Comparison of ENCODE assay signal across 1 cellular context in the genomic region with DNA sequence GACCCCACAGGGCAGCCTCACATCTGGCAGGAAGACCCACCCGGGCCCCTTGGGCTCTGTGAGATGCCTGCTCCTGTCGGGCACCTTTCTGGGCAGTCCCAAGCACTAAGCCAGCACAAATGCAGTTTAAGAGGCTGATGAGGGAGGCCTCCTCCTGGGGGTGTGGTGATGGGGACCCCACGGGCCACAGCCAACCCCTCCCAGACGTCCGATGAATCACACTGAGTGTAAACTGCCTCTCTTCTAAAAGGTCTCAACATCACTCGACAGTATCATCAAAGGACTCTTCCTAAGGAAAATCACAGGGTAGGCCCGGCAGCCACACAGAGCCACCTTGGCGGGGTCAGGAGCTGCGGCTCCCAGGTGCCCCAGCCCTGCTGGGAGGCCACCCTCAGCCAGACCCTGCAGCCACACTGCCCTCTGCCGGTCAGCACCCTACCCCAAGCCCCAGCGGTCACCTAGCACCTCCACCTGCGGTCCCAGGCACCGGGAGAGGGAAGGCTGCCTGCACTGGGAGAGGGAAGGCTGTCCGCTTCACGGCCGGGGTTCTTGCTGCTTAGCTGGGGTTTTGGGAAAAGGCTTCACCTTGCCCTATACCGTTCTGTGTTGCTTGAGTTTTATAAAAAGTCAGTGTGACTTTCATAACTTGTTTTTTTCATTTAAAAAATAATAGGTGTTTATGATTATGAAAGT.
TF ChIP-seq lines count a peak whose summit lies in the region.

No MANE protein-coding gene starts in this region.

TF ChIP-seq in GM12878, 131 proteins besides CTCF, POLR2A, EP300 and RAD21:
- TF ChIP-seq HCFC1 (IDR thresholded peaks at IDR 0.05; ENCODE audit: low read length) (no peak), SMC3 (IDR thresholded peaks at IDR 0.05; ENCODE audit: borderline replicate concordance, low read length) (peak; percentile 30; the same call in 1 of the 2 replicates), LARP7 (IDR thresholded peaks at IDR 0.05) (no peak), YY1 (IDR thresholded peaks at IDR 0.05; ENCODE audit: low read depth, low read length) (no peak)
- TF ChIP-seq, protein P1, sequence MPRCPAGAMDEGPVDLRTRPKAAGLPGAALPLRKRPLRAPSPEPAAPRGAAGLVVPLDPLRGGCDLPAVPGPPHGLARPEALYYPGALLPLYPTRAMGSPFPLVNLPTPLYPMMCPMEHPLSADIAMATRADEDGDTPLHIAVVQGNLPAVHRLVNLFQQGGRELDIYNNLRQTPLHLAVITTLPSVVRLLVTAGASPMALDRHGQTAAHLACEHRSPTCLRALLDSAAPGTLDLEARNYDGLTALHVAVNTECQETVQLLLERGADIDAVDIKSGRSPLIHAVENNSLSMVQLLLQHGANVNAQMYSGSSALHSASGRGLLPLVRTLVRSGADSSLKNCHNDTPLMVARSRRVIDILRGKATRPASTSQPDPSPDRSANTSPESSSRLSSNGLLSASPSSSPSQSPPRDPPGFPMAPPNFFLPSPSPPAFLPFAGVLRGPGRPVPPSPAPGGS (IDR thresholded peaks at IDR 0.05; ENCODE audit: borderline replicate concordance, insufficient read depth, low read depth, low read length, poor library complexity, severe bottlenecking): no peak
TF ChIP-seq in GM12878: peak in this region for 1.
